Comparison of ENCODE assay signal across 22 cellular contexts in the genomic region with DNA sequence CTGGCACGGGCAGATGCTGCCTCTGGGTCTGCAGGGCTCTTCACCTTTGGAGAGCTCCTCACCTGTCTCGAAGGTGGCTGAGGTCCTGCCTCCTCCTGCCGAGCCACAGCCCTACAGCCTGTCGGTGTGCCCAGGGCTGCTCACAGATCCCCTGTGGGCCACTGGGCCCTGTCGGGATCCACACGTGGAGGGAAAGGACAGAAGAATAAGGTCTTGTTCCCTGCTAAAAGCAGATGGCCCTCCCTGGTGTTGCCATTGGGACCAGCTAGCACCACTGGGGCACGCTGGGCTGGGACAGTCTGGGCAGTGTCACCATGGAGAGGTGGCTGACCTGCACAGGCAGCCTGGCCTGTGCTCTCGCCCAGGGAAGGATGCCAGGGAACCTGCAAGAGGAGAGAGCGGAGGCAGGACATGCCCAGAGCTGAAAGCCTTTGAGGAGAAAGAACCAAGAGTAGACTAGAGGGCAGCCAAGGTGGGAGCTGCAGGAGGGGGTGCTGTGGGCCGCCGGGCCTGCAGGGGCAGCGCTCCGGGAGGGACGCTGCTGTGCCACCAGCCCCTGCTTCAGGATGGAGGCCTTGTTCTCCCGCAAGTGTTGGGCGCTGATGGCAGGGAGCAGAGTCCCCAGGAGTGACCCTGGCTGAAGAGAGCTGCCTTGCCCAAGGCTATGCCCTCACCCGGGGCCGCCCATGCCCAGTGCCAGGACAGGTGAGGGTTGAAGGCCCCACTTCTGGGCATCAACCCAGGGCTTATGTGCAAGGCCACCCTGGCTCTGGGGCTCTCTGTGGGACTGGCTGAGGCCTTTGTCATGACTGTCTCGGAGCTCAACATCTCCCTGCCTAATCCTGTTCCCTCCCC.
A peak's percentile ranks its signal among the peaks of the same experiment; 100 is the strongest.
DNase-seq lines count a peak whose midpoint lies in the region; ATAC-seq and TF ChIP-seq lines count a peak whose summit lies in the region.
"Had no signal": no experiment of that assay in that cellular context is flagged by ENCODE, and none has a peak within 500 bp of the region (broad histone marks: within the 10 kb centered on the region; RNA-seq: fewer than 3 reads in every experiment).

No MANE protein-coding gene starts in this region.

- H3K4me2 ChIP-seq in GM23338 = no peak overlapping the region
- no peak overlapping the region for H3K4me2 ChIP-seq in neuronal stem cell (ENCODE audit: insufficient read depth, low read length, poor library complexity, severe bottlenecking)

- peak overlapping the region; percentile 14 for H2BK15ac ChIP-seq in neuronal stem cell (ENCODE audit: low read length)

- H3K23ac ChIP-seq in neuronal stem cell (ENCODE audit: low read depth, low read length, poor library complexity) = peak overlapping the region; percentile 40

- H2BK120ac ChIP-seq in neuronal stem cell (ENCODE audit: low read depth, low read length) = no peak overlapping the region

- H4K8ac ChIP-seq in neuronal stem cell (ENCODE audit: low read depth, low read length) = no peak overlapping the region

- H3K18ac ChIP-seq in neuronal stem cell (ENCODE audit: low read length) = peak overlapping the region; percentile 84

- no peak overlapping the region for H3K4me3 Mint-ChIP-seq in GM23338
- H3K4me3 Mint-ChIP-seq: activated CD8-positive, alpha-beta T cell treated with anti-CD3 and anti-CD28 coated beads, Interleukin-2, amount 10 ng/mL, durations not matched to agents 7 days and 5 days; activated naive CD8-positive, alpha-beta T cell treated with anti-CD3 and anti-CD28 coated beads, Interleukin-2, amount 50 U/mL, for 24 hours; nephron had no signal

- ATAC-seq in GM23338 (peak; percentile 60), RWPE2 (ENCODE audit: low read depth) (no peak), left ventricle myocardium superior (peak; percentile 47), HG03045 (IDR thresholded peaks at IDR 0.05; ENCODE audit: unreplicated experiment) (no peak)
- ATAC-seq: activated CD8-positive, alpha-beta T cell treated with anti-CD3 and anti-CD28 coated beads, Interleukin-2, amount 10 ng/mL, durations not matched to agents 7 days and 5 days; activated naive CD8-positive, alpha-beta T cell treated with anti-CD3 and anti-CD28 coated beads, Interleukin-2, amount 50 U/mL, for 24 hours had no signal

- no peaks in the 10 kb centered on the region for H3K9me2 ChIP-seq in GM23338 (ENCODE audit: insufficient read depth)

- H3K9me3 ChIP-seq in RWPE2 (ENCODE audit: severe bottlenecking) (no peaks in the 10 kb centered on the region), neuronal stem cell (replicated peaks in 1 of 2; ENCODE audit: control insufficient read depth in 2 of 2, insufficient read depth in 1 of 2, low read depth in 1 of 2, low read length in 2 of 2) (no peaks in the 10 kb centered on the region), prostate gland (no peaks in the 10 kb centered on the region)
- H3K9me3 ChIP-seq: transverse colon had no signal

- TF ChIP-seq CTCF in GM23338 (conservative IDR thresholded peaks at IDR 0.05; ENCODE audit: low read depth in 2 of 2) (peak in 1 of 2 experiments; percentile 14; a peak in 1 of 4 replicates), RWPE2 (IDR thresholded peaks at IDR 0.05; ENCODE audit: poor library complexity, severe bottlenecking) (no peak), prostate gland (IDR thresholded peaks at IDR 0.05) (no peak)

- peak overlapping the region; percentile 59 for H2AK5ac ChIP-seq in neuronal stem cell (ENCODE audit: low read depth, low read length)

- peak overlapping the region; percentile 44 for H2BK5ac ChIP-seq in neuronal stem cell (ENCODE audit: low read length)

- WGBS in neuronal stem cell (ENCODE audit: extremely low coverage in 2 of 2, insufficient read length in 2 of 2, insufficient replicate concordance in 1 of 2), 2 donors = no CpG with 5 or more reads among the region's 19 CpGs
- 91% methylated on average over 19 of the region's 19 CpGs for WGBS in prostate gland

- H4K91ac ChIP-seq in neuronal stem cell (ENCODE audit: low read depth, low read length, poor library complexity) = no peak overlapping the region

- H2AFZ ChIP-seq in GM23338 = no peak overlapping the region
- peak overlapping the region; percentile 76 for H2AFZ ChIP-seq in neuronal stem cell (ENCODE audit: low read length)

- no peak overlapping the region for H3K9ac ChIP-seq in neuronal stem cell (ENCODE audit: low read depth, low read length, poor library complexity)

- H3F3A ChIP-seq in GM23338 (replicated peaks; ENCODE audit: low read depth) = no peaks in the 10 kb centered on the region

- H3K79me2 ChIP-seq in GM23338 (replicated peaks; ENCODE audit: insufficient read depth) = no peaks in the 10 kb centered on the region

- peak overlapping the region; percentile 45 for H3K4ac ChIP-seq in neuronal stem cell (ENCODE audit: low read length)

- peaks cover 6% of the 10 kb centered on the region for H3K9me3 Mint-ChIP-seq in GM23338
- H3K9me3 Mint-ChIP-seq: activated naive CD8-positive, alpha-beta T cell treated with anti-CD3 and anti-CD28 coated beads, Interleukin-2, amount 50 U/mL, for 24 hours had no signal

- no peak overlapping the region for H3K14ac ChIP-seq in neuronal stem cell (ENCODE audit: low read length)

- H3K4me1 Mint-ChIP-seq in GM23338 = peaks cover 14% of the 10 kb centered on the region
- H3K4me1 Mint-ChIP-seq: activated naive CD8-positive, alpha-beta T cell treated with anti-CD3 and anti-CD28 coated beads, Interleukin-2, amount 50 U/mL, for 24 hours had no signal

- H3K27me3 ChIP-seq in GM23338 (ENCODE audit: insufficient read depth) (no peaks in the 10 kb centered on the region), RWPE2 (ENCODE audit: insufficient read depth, poor library complexity, severe bottlenecking) (no peaks in the 10 kb centered on the region), neuronal stem cell (ENCODE audit: control insufficient read depth in 3 of 3, insufficient read depth in 3 of 3, low read depth in 1 of 3, low read length in 3 of 3) (no peaks in the 10 kb centered on the region), prostate gland (replicated peaks; ENCODE audit: insufficient read depth) (no peaks in the 10 kb centered on the region)
- H3K27me3 ChIP-seq: transverse colon had no signal

- H3K4me3 ChIP-seq in GM23338 (no peak overlapping the region), RWPE2 (ENCODE audit: severe bottlenecking) (no peak overlapping the region), neuronal stem cell (ENCODE audit: low read length in 2 of 2) (no peak overlapping the region), prostate gland (no peak overlapping the region)
- H3K4me3 ChIP-seq: dorsolateral prefrontal cortex, lung, transverse colon had no signal

- H3K79me1 ChIP-seq in neuronal stem cell (ENCODE audit: low read depth, low read length) = no peaks in the 10 kb centered on the region

- no peak overlapping the region for H3K27ac Mint-ChIP-seq in GM23338
- H3K27ac Mint-ChIP-seq: activated CD8-positive, alpha-beta T cell treated with anti-CD3 and anti-CD28 coated beads, Interleukin-2, amount 10 ng/mL, durations not matched to agents 7 days and 5 days; activated naive CD8-positive, alpha-beta T cell treated with anti-CD3 and anti-CD28 coated beads, Interleukin-2, amount 50 U/mL, for 24 hours; nephron had no signal

- no peak overlapping the region for H3K27ac ChIP-seq in GM23338 (ENCODE audit: low read depth)
- no peak overlapping the region for H3K27ac ChIP-seq in RWPE2 (ENCODE audit: poor library complexity, severe bottlenecking)
- no peak overlapping the region for H3K27ac ChIP-seq in neuronal stem cell (replicated peaks; ENCODE audit: low read length)
- no peak overlapping the region for H3K27ac ChIP-seq in prostate gland
- H3K27ac ChIP-seq: dorsolateral prefrontal cortex, transverse colon had no signal

- H4K20me1 ChIP-seq in GM23338 (replicated peaks; ENCODE audit: insufficient read depth) = no peaks in the 10 kb centered on the region

- no peak for TF ChIP-seq POLR2A in prostate gland (IDR thresholded peaks at IDR 0.05)

- H3K27me3 Mint-ChIP-seq in GM23338 (ENCODE audit: insufficient read depth, low read depth, poor library complexity) = peaks cover 16% of the 10 kb centered on the region

- peak overlapping the region; percentile 87 for H2BK12ac ChIP-seq in neuronal stem cell (ENCODE audit: low read length)

- intact Hi-C loops in left ventricle myocardium superior (cut with micrococcal nuclease) = no loop called here
- intact Hi-C loops in prostate gland (cut with DNase I) = no loop called here

- H3K36me3 ChIP-seq in GM23338 (ENCODE audit: insufficient read depth) (no peaks in the 10 kb centered on the region), RWPE2 (ENCODE audit: low read depth) (no peaks in the 10 kb centered on the region), neuronal stem cell (replicated peaks in 1 of 2; ENCODE audit: control insufficient read depth in 2 of 2, insufficient read depth in 2 of 2, low read length in 2 of 2) (no peaks in the 10 kb centered on the region), prostate gland (no peaks in the 10 kb centered on the region)
- H3K36me3 ChIP-seq: transverse colon had no signal

- H3K4me1 ChIP-seq in GM23338 (ENCODE audit: insufficient read depth) (no peaks in the 10 kb centered on the region), RWPE2 (ENCODE audit: insufficient read depth, poor library complexity, severe bottlenecking) (no peaks in the 10 kb centered on the region), neuronal stem cell (ENCODE audit: control insufficient read depth in 2 of 2, insufficient read depth in 1 of 2, low read depth in 1 of 2, low read length in 2 of 2) (peaks cover 2 to 19% of the 10 kb centered on the region in 2 donors), prostate gland (replicated peaks) (no peaks in the 10 kb centered on the region)

- no peak for DNase-seq in GM23338 (ENCODE audit: low spot score)
- peak; percentile 45 for DNase-seq in RWPE2 (ENCODE audit: low spot score)
- DNase-seq in left ventricle myocardium superior = peak; percentile 68
- no peak for DNase-seq in neuronal stem cell (ENCODE audit: low spot score)
- DNase-seq in GM19240 (ENCODE audit: insufficient read length, low spot score) = no peak
- no peak for DNase-seq in NCI-H128 (lab: John Stamatoyannopoulos, UW; ENCODE audit: unreplicated experiment)
- DNase-seq in prostate gland (ENCODE audit: low spot score) = no peak
- DNase-seq: ACHN; activated CD4-positive, CD25-positive, alpha-beta regulatory T cell treated with anti-CD3 and anti-CD28 coated beads, Interleukin-2, amount 50 U/mL, for 72 hours; activated CD8-positive, alpha-beta T cell treated with anti-CD3 and anti-CD28 coated beads, Interleukin-2, amount 10 ng/mL, durations not matched to agents 7 days and 5 days; activated gamma-delta T cell; activated naive CD8-positive, alpha-beta T cell treated with anti-CD3 and anti-CD28 coated beads, Interleukin-2, amount 50 U/mL, for 24 hours; cerebellar nuclear complex; NCI-H1092 treated with DMSO at 0.1 percent for 48 hours; NCI-H1930; NCI-H526; T-helper 1 cell had no signal

- H3K36me3 Mint-ChIP-seq in GM23338 (ENCODE audit: low read depth) = peaks cover 2% of the 10 kb centered on the region

TF ChIP-seq in GM23338, 12 proteins besides CTCF, POLR2A, EP300 and RAD21 (continues in another document):
- no peak for TF ChIP-seq NANOG (IDR thresholded peaks at IDR 0.05; ENCODE audit: borderline replicate concordance)
- no peak for TF ChIP-seq CREB1 (CRISPR knock-in tag; IDR thresholded peaks at IDR 0.05; ENCODE audit: low read depth)
- no peak for TF ChIP-seq EZH2 (IDR thresholded peaks at IDR 0.05; ENCODE audit: low read depth, unreplicated experiment)

Comparison
In these comparisons a context has a peak if more than half of its experiments do, and no peak if none do; other contexts are left out.
1. ATAC-seq: peak in GM23338 (single experiment) and left ventricle myocardium superior (single experiment); none in RWPE2 (single experiment) and HG03045 (single experiment).
2. DNase-seq: peak in RWPE2 (single experiment) and left ventricle myocardium superior (single experiment); none in GM23338 (single experiment), neuronal stem cell (single experiment), GM19240 (single experiment), NCI-H128 (single experiment) and prostate gland (single experiment).